In the genomic region with DNA sequence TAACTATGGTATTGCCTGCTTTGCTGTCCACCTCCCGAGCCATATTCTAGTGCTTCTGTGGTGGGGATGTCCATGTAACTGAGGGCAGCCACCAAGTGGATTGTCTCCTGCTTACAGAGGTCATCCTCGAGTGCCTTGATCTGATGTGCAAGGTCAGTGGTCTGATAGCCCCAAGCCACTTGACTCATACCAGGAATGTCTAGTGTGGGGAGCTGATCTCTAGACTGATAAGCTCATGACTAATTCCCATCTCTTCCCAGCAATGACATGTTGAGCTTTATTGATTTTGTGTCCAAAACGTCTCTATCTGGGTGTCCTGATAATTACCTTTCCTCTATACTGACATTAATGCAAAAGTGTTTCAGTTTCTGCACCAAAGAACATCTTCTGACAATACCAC, we compare ENCODE assay signal across 1 cellular context.
TF ChIP-seq lines count a peak whose summit lies in the region.

No MANE protein-coding gene starts in this region.

TF ChIP-seq in K562, 482 proteins besides CTCF, POLR2A, EP300 and RAD21 (continued from another document and continues in another):
- TF ChIP-seq, protein P1, sequence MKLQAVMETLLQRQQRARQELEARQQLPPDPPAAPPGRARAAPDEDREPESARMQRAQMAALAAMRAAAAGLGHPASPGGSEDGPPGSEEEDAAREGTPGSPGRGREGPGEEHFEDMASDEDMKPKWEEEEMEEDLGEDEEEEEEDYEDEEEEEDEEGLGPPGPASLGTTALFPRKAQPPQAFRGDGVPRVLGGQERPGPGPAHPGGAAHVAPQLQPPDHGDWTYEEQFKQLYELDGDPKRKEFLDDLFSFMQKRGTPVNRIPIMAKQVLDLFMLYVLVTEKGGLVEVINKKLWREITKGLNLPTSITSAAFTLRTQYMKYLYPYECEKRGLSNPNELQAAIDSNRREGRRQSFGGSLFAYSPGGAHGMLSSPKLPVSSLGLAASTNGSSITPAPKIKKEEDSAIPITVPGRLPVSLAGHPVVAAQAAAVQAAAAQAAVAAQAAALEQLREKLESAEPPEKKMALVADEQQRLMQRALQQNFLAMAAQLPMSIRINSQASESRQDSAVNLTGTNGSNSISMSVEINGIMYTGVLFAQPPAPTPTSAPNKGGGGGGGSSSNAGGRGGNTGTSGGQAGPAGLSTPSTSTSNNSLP (IDR thresholded peaks at IDR 0.05; ENCODE audit: borderline replicate concordance, low read depth, low read length) = no peak
- TF ChIP-seq CC2D1A (IDR thresholded peaks at IDR 0.05) = no peak
- TF ChIP-seq ZBTB8A (IDR thresholded peaks at IDR 0.05; ENCODE audit: partially characterized antibody) = no peak
- TF ChIP-seq, protein P2, sequence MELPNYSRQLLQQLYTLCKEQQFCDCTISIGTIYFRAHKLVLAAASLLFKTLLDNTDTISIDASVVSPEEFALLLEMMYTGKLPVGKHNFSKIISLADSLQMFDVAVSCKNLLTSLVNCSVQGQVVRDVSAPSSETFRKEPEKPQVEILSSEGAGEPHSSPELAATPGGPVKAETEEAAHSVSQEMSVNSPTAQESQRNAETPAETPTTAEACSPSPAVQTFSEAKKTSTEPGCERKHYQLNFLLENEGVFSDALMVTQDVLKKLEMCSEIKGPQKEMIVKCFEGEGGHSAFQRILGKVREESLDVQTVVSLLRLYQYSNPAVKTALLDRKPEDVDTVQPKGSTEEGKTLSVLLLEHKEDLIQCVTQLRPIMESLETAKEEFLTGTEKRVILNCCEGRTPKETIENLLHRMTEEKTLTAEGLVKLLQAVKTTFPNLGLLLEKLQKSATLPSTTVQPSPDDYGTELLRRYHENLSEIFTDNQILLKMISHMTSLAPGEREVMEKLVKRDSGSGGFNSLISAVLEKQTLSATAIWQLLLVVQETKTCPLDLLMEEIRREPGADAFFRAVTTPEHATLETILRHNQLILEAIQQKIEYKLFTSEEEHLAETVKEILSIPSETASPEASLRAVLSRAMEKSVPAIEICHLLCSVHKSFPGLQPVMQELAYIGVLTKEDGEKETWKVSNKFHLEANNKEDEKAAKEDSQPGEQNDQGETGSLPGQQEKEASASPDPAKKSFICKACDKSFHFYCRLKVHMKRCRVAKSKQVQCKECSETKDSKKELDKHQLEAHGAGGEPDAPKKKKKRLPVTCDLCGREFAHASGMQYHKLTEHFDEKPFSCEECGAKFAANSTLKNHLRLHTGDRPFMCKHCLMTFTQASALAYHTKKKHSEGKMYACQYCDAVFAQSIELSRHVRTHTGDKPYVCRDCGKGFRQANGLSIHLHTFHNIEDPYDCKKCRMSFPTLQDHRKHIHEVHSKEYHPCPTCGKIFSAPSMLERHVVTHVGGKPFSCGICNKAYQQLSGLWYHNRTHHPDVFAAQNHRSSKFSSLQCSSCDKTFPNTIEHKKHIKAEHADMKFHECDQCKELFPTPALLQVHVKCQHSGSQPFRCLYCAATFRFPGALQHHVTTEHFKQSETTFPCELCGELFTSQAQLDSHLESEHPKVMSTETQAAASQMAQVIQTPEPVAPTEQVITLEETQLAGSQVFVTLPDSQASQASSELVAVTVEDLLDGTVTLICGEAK (IDR thresholded peaks at IDR 0.05) = peak; percentile 42; the same call in 1 of the 2 replicates
- TF ChIP-seq, protein P2 (CRISPR knock-in tag; IDR thresholded peaks at IDR 0.05) = no peak
- no peak for TF ChIP-seq ARNT (IDR thresholded peaks at IDR 0.05)
- TF ChIP-seq, protein P3, sequence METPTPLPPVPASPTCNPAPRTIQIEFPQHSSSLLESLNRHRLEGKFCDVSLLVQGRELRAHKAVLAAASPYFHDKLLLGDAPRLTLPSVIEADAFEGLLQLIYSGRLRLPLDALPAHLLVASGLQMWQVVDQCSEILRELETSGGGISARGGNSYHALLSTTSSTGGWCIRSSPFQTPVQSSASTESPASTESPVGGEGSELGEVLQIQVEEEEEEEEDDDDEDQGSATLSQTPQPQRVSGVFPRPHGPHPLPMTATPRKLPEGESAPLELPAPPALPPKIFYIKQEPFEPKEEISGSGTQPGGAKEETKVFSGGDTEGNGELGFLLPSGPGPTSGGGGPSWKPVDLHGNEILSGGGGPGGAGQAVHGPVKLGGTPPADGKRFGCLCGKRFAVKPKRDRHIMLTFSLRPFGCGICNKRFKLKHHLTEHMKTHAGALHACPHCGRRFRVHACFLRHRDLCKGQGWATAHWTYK (CRISPR knock-in tag; IDR thresholded peaks at IDR 0.05) = 0 out of 2 replicates have a peak, but pooled peaks have one; percentile 44
- peak; percentile 35; the same call in 1 of the 2 replicates for TF ChIP-seq MTA1 (IDR thresholded peaks at IDR 0.05; ENCODE audit: borderline replicate concordance)
- TF ChIP-seq BRF1 (IDR thresholded peaks at IDR 0.05; ENCODE audit: borderline replicate concordance, extremely low read depth, insufficient read length) = no peak
- TF ChIP-seq ZNF146 (CRISPR knock-in tag; IDR thresholded peaks at IDR 0.05; ENCODE audit: unreplicated experiment) = no peak
- peak; percentile 48 for TF ChIP-seq FOS (IDR thresholded peaks at IDR 0.05; ENCODE audit: extremely low read depth, insufficient read length)
- peak; percentile 60; the same call in 1 of the 2 replicates for TF ChIP-seq SMAD4 (CRISPR knock-in tag; conservative IDR thresholded peaks at IDR 0.05)
- TF ChIP-seq NR2C1 (IDR thresholded peaks at IDR 0.05) = no peak
- TF ChIP-seq NR2C1 (tag; IDR thresholded peaks at IDR 0.05) = peak; percentile 61
- peak; percentile 95 for TF ChIP-seq FOSL1 (tag; conservative IDR thresholded peaks at IDR 0.05)
- TF ChIP-seq ERF (CRISPR knock-in tag; IDR thresholded peaks at IDR 0.05) = no peak
- TF ChIP-seq PHF20 (IDR thresholded peaks at IDR 0.05; ENCODE audit: partially characterized antibody) = no peak
- TF ChIP-seq NEUROD1 (IDR thresholded peaks at IDR 0.05; ENCODE audit: borderline replicate concordance, low read depth, low read length, partially characterized antibody) = no peak
- no peak for TF ChIP-seq U2AF1 (optimal IDR thresholded peaks at IDR 0.05; ENCODE audit: low read depth, low read length)
- no peak for TF ChIP-seq RBM17 (IDR thresholded peaks at IDR 0.05; ENCODE audit: borderline replicate concordance, low read depth, low read length)
- no peak for TF ChIP-seq ZZZ3 (IDR thresholded peaks at IDR 0.05)
- no peak for TF ChIP-seq CREB1 (IDR thresholded peaks at IDR 0.05)
- no peak for TF ChIP-seq CREB1 (CRISPR knock-in tag; IDR thresholded peaks at IDR 0.05)
- no peak for TF ChIP-seq YBX1 (IDR thresholded peaks at IDR 0.05)
- no peak for TF ChIP-seq NCOA4 (IDR thresholded peaks at IDR 0.05; ENCODE audit: partially characterized antibody)
- no peak for TF ChIP-seq DIDO1 (tag; IDR thresholded peaks at IDR 0.05; ENCODE audit: low read depth)
- TF ChIP-seq, protein P4, sequence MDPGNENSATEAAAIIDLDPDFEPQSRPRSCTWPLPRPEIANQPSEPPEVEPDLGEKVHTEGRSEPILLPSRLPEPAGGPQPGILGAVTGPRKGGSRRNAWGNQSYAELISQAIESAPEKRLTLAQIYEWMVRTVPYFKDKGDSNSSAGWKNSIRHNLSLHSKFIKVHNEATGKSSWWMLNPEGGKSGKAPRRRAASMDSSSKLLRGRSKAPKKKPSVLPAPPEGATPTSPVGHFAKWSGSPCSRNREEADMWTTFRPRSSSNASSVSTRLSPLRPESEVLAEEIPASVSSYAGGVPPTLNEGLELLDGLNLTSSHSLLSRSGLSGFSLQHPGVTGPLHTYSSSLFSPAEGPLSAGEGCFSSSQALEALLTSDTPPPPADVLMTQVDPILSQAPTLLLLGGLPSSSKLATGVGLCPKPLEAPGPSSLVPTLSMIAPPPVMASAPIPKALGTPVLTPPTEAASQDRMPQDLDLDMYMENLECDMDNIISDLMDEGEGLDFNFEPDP (CRISPR knock-in tag; IDR thresholded peaks at IDR 0.05) = no peak
- TF ChIP-seq JUNB (CRISPR knock-in tag; conservative IDR thresholded peaks at IDR 0.05) = no peak
- no peak for TF ChIP-seq HDAC2 (IDR thresholded peaks at IDR 0.05)
- TF ChIP-seq ELF4 (CRISPR knock-in tag; IDR thresholded peaks at IDR 0.05) = 0 out of 2 replicates have a peak, but pooled peaks have one; percentile 23
- TF ChIP-seq TCFL5 (CRISPR knock-in tag; conservative IDR thresholded peaks at IDR 0.05) = no peak
- peak; percentile 78 for TF ChIP-seq MEIS2 (IDR thresholded peaks at IDR 0.05; ENCODE audit: partially characterized antibody)
- TF ChIP-seq ZNF717 (CRISPR knock-in tag; IDR thresholded peaks at IDR 0.05) = no peak
- TF ChIP-seq, protein P5, sequence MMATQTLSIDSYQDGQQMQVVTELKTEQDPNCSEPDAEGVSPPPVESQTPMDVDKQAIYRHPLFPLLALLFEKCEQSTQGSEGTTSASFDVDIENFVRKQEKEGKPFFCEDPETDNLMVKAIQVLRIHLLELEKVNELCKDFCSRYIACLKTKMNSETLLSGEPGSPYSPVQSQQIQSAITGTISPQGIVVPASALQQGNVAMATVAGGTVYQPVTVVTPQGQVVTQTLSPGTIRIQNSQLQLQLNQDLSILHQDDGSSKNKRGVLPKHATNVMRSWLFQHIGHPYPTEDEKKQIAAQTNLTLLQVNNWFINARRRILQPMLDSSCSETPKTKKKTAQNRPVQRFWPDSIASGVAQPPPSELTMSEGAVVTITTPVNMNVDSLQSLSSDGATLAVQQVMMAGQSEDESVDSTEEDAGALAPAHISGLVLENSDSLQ (IDR thresholded peaks at IDR 0.05) = peak; percentile 39; the same call in 1 of the 2 replicates
- TF ChIP-seq CBFA2T3 (IDR thresholded peaks at IDR 0.05) = peak; percentile 67
- no peak for TF ChIP-seq ZNF785 (CRISPR knock-in tag; IDR thresholded peaks at IDR 0.05)
- TF ChIP-seq TBL1XR1 (IDR thresholded peaks at IDR 0.05; ENCODE audit: low read length in 2 of 2) = peak in 1 of 2 experiments; percentile 29; a peak in 1 of 4 replicates
- TF ChIP-seq CBFB (CRISPR knock-in tag; IDR thresholded peaks at IDR 0.05) = no peak
- TF ChIP-seq, protein P6, sequence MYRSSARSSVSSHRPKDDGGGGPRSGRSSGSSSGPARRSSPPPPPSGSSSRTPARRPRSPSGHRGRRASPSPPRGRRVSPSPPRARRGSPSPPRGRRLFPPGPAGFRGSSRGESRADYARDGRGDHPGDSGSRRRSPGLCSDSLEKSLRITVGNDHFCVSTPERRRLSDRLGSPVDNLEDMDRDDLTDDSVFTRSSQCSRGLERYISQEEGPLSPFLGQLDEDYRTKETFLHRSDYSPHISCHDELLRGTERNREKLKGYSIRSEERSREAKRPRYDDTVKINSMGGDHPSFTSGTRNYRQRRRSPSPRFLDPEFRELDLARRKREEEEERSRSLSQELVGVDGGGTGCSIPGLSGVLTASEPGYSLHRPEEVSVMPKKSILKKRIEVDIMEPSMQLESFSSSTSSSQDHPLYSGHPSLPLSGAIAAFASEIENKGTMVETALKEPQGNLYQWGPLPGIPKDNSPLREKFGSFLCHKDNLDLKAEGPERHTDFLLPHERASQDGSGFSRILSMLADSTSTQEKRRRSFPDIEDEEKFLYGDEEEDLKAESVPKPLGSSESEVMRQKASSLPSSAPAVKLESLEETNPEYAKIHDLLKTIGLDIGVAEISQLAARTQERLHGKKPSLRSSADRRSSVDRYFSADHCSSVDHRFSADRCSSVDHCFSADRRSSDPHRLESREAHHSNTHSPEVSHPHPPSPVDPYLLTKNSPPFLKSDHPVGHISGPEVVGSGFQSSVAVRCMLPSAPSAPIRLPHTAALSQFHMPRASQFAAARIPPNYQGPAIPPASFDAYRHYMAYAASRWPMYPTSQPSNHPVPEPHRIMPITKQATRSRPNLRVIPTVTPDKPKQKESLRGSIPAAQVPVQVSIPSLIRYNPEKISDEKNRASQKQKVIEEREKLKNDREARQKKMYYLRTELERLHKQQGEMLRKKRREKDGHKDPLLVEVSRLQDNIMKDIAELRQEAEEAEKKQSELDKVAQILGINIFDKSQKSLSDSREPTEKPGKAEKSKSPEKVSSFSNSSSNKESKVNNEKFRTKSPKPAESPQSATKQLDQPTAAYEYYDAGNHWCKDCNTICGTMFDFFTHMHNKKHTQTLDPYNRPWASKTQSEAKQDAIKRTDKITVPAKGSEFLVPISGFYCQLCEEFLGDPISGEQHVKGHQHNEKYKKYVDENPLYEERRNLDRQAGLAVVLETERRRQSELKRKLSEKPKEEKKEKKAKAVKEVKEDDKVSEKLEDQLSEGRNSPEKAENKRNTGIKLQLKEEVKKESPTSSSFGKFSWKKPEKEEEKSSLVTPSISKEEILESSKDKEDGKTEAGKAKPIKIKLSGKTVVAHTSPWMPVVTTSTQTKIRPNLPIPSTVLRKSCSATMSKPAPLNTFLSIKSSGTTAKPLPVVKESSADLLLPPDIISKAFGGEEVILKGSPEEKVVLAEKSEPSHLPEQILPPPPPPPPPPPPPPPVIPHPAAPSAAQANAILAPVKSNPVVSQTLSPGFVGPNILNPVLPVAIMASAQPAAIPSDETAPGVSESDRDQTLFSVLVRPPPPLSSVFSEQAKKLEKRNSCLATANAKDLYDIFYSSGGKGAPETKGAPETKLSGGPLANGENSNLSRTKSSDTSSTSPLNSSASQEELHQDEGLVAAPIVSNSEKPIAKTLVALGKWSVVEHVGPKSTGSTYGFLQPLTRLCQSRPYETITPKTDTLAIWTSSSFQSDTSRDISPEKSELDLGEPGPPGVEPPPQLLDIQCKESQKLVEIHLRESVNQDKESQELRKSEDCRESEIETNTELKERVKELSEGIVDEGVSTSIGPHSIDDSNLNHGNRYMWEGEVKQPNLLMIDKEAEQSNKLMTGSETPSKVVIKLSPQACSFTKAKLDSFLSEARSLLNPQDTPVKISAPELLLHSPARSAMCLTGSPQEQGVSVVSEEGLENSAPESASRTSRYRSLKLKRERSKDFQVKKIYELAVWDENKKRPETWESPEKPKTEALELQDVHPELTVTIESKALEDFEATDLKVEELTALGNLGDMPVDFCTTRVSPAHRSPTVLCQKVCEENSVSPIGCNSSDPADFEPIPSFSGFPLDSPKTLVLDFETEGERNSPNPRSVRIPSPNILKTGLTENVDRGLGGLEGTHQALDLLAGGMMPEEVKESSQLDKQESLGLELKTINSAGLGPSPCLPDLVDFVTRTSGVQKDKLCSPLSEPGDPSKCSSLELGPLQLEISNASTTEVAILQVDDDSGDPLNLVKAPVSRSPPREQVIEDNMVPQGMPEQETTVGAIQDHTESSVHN (IDR thresholded peaks at IDR 0.05; ENCODE audit: borderline replicate concordance in 1 of 2, low read depth in 1 of 2) = no peak
